19 cellular contexts compared by ENCODE assay signal in genomic region chr21:43835061-43835460, GRCh38.
"Had no signal": no experiment of that assay in that cellular context is flagged by ENCODE, and none has a peak within 500 bp of the region (broad histone marks: within the 10 kb centered on the region; RNA-seq: fewer than 3 reads in every experiment).

No MANE protein-coding gene starts in this region.

- H3K27ac Mint-ChIP-seq: activated B cell treated with CpG ODN at 0.5 μM for 24 hours; activated CD8-positive, alpha-beta memory T cell treated with anti-CD3 and anti-CD28 coated beads, Interleukin-2, amount 10 ng/mL, durations not matched to agents 7 days and 5 days; activated naive CD4-positive, alpha-beta T cell treated with anti-CD3 and anti-CD28 coated beads, Interleukin-2, amount 50 U/mL, for 72 hours; activated T-cell treated with anti-CD3 and anti-CD28 coated beads, Interleukin-2, amount 50 U/mL, for 24 hours; nephron; T-cell had no signal

- ATAC-seq: activated naive CD4-positive, alpha-beta T cell treated with anti-CD3 and anti-CD28 coated beads, Interleukin-2, amount 50 U/mL, for 72 hours; foreskin keratinocyte; T-cell had no signal

- H3K9me3 Mint-ChIP-seq: activated B cell treated with CpG ODN at 0.5 μM for 24 hours; activated naive CD4-positive, alpha-beta T cell treated with anti-CD3 and anti-CD28 coated beads, Interleukin-2, amount 50 U/mL, for 72 hours; activated T-cell treated with anti-CD3 and anti-CD28 coated beads, Interleukin-2, amount 50 U/mL, for 24 hours; T-cell had no signal

- DNase-seq: activated B cell treated with CpG ODN at 0.5 μM for 24 hours; activated CD8-positive, alpha-beta memory T cell treated with anti-CD3 and anti-CD28 coated beads, Interleukin-2, amount 10 ng/mL, durations not matched to agents 7 days and 5 days; activated effector memory CD4-positive, alpha-beta T cell treated with anti-CD3 and anti-CD28 coated beads, Interleukin-2, amount 50 U/mL, for 16 hours; activated T-cell treated with anti-CD3 and anti-CD28 coated beads, Interleukin-2, amount 50 U/mL, for 24 hours; brain microvascular endothelial cell; foreskin keratinocyte; heart right ventricle; islet precursor cell; mesenchymal stem cell; sigmoid colon; stimulated activated CD4-positive, alpha-beta T cell treated with anti-CD3 and anti-CD28 coated beads, Interleukin-2, amount 100 ng/mL, for 24 hours; stimulated activated naive CD4-positive, alpha-beta T cell; substantia nigra; T-cell; T1000; transverse colon had no signal

- H3K9me3 ChIP-seq: left lung, sigmoid colon, transverse colon had no signal

- H3K4me3 Mint-ChIP-seq: activated B cell treated with CpG ODN at 0.5 μM for 24 hours; activated CD8-positive, alpha-beta memory T cell treated with anti-CD3 and anti-CD28 coated beads, Interleukin-2, amount 10 ng/mL, durations not matched to agents 7 days and 5 days; activated T-cell treated with anti-CD3 and anti-CD28 coated beads, Interleukin-2, amount 50 U/mL, for 24 hours; nephron; T-cell had no signal

- H3K4me1 Mint-ChIP-seq: activated B cell treated with CpG ODN at 0.5 μM for 24 hours had no signal

- H3K36me3 ChIP-seq: brain microvascular endothelial cell, heart right ventricle, left lung, sigmoid colon, transverse colon had no signal

- H3K27ac ChIP-seq: brain microvascular endothelial cell, foreskin keratinocyte, heart right ventricle, left lung, sigmoid colon, transverse colon had no signal

- H3K4me1 ChIP-seq: foreskin keratinocyte, sigmoid colon, transverse colon had no signal

- H3K36me3 Mint-ChIP-seq: activated CD8-positive, alpha-beta memory T cell treated with anti-CD3 and anti-CD28 coated beads, Interleukin-2, amount 10 ng/mL, durations not matched to agents 7 days and 5 days; T-cell had no signal

- H3K4me3 ChIP-seq: heart right ventricle, left lung, sigmoid colon, transverse colon had no signal
